8 cellular contexts compared by ENCODE assay signal in the genomic region with DNA sequence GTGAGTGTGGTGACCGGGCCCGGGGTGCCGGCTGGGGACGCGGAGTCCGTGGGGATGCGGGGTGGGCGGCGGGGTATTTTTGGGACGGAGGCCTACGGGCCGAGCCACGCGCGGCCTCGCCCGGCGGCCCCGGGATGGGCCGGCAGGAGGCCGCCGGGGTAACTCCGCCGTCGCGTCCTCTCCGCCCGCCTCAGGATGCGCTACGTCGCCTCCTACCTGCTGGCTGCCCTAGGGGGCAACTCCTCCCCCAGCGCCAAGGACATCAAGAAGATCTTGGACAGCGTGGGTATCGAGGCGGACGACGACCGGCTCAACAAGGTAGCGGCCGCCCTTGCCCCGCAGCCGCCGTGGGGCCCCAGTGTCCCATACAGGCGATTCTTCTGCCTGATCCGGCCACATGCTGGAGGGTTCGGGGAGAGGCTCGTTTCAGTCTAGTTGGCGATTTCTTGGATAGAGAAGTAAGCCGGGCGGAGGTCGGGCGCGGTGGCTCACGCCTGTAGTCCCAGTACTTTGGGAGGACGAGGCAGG. TPM values are rescaled to one million over a fixed set of nuclear protein-coding genes. Genes with fewer than 3 reads are reported as not detected.
DNase-seq lines count a peak whose midpoint lies in the region; ATAC-seq, FAIRE-seq and TF ChIP-seq lines count a peak whose summit lies in the region.

No MANE protein-coding gene starts in this region.

- peaks cover 21% of the 10 kb centered on the region for H3K36me3 ChIP-seq in bronchial epithelial cell (ENCODE audit: control insufficient read depth, insufficient read depth, low read length)
- peaks cover 16 to 29% of the 10 kb centered on the region in 2 donors for H3K36me3 ChIP-seq in mucosa of rectum (ENCODE audit: control insufficient read depth in 2 of 2, insufficient read depth in 2 of 2, low read length in 2 of 2)

- TF ChIP-seq CTCF in GM12873 (IDR thresholded peaks at IDR 0.05; ENCODE audit: insufficient read depth, low read depth, low read length, missing control alignments), result peak; percentile 4
- no peak for TF ChIP-seq CTCF in HL-60 (IDR thresholded peaks at IDR 0.05; ENCODE audit: insufficient read depth, low read length)
- no peak for TF ChIP-seq CTCF in bronchial epithelial cell (IDR thresholded peaks at IDR 0.05; ENCODE audit: insufficient read depth, low read length, severe bottlenecking)

- ATAC-seq in GM18873 (IDR thresholded peaks at IDR 0.05; ENCODE audit: low FRiP score, unreplicated experiment), result no peak
- ATAC-seq in HG03439 (IDR thresholded peaks at IDR 0.05; ENCODE audit: unreplicated experiment), result no peak

- H3K4me3 ChIP-seq in HL-60 (replicated peaks; ENCODE audit: insufficient read depth, low read length) (peak overlapping the region; percentile 72), bronchial epithelial cell (ENCODE audit: low read depth, low read length) (peak overlapping the region; percentile 97), mucosa of rectum (ENCODE audit: low read length in 2 of 2) (peak overlapping the region; percentile 94 to 96)

- DNase-seq in HL-60 (ENCODE audit: low read depth in 1 of 2, low spot score in 1 of 2) (no peak), bronchial epithelial cell (ENCODE audit: low read depth) (no peak), NCI-H2171 treated with DMSO at 0.1 percent for 48 hours (lab: John Stamatoyannopoulos, UW) (no peak), anterior cingulate cortex (lab: John Stamatoyannopoulos, UW) (no peak)

- H3K4me1 ChIP-seq in mucosa of rectum (ENCODE audit: control insufficient read depth in 2 of 2, insufficient read depth in 2 of 2, low read length in 2 of 2), result peaks cover 25 to 28% of the 10 kb centered on the region in 2 donors

- no peaks in the 10 kb centered on the region for H3K9me3 ChIP-seq in mucosa of rectum (ENCODE audit: control insufficient read depth in 2 of 2, low read length in 2 of 2)

- H3K9ac ChIP-seq in mucosa of rectum (ENCODE audit: low read depth in 1 of 2, low read length in 2 of 2), result peak overlapping the region; percentile 97 to 100

- peak overlapping the region; percentile 100 for H3K27ac ChIP-seq in HL-60 (replicated peaks)
- peak overlapping the region; percentile 99 for H3K27ac ChIP-seq in mucosa of rectum (ENCODE audit: low read depth in 2 of 2, low read length in 2 of 2)

- H3K27me3 ChIP-seq in HL-60 (ENCODE audit: insufficient read depth, poor library complexity, severe bottlenecking), result no peaks in the 10 kb centered on the region
- no peaks in the 10 kb centered on the region for H3K27me3 ChIP-seq in bronchial epithelial cell (ENCODE audit: control insufficient read depth, insufficient read depth, low read length)
- no peaks in the 10 kb centered on the region for H3K27me3 ChIP-seq in mucosa of rectum (ENCODE audit: control insufficient read depth in 2 of 2, insufficient read depth in 2 of 2, low read length in 2 of 2)

- FAIRE-seq in bronchial epithelial cell (lab: Jason Lieb, UNC), result no peak

RNA-seq across cellular contexts. Expression of a gene that starts 0.3 kb away (rescaled TPM):
- 211 and 353 TPM in 2 replicates for total RNA-seq in bronchial epithelial cell

RNA-seq across cellular contexts. Expression of a gene that starts 5.1 kb away (rescaled TPM):
- total RNA-seq in bronchial epithelial cell, result 4.4 and 5.0 TPM in 2 replicates

RNA-seq across cellular contexts. Expression of a gene that starts 8.6 kb away (rescaled TPM):
- 9.0 and 15.6 TPM in 2 replicates for total RNA-seq in bronchial epithelial cell

RNA-seq across cellular contexts. Expression of a gene that starts 12.0 kb away (rescaled TPM):
- total RNA-seq in bronchial epithelial cell, result 4.4 and 5.3 TPM in 2 replicates

RNA-seq across cellular contexts. Expression of a gene that starts 17.6 kb away (rescaled TPM):
- total RNA-seq in bronchial epithelial cell, result 0.51 and 0.53 TPM in 2 replicates
